ENCODE assay signal across 8 cellular contexts in the genomic region with DNA sequence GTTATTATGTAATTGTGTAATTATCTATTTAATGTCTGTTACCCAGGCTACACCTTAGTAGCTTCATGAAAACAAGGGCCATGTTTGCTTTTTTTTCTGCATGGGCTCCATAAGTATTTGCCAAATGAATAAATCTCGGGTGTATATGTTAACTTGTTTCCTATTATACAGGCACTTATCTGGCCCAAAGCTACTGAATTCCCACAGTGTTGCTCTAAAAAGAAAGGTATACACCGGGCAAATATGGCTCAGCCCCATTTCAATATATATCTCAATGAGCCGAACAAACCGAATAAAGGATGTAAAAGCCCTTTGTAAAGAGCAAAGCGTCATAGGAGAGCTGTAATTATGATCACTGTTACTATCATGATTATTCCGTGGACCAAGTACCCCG. TPM values are rescaled to one million over a fixed set of nuclear protein-coding genes. Genes with fewer than 3 reads are reported as not detected.
DNase-seq lines count a peak whose midpoint lies in the region; ATAC-seq, FAIRE-seq and TF ChIP-seq lines count a peak whose summit lies in the region.

No MANE protein-coding gene starts in this region.

- peaks cover 5% of the 10 kb centered on the region for H3K4me1 ChIP-seq in testis

- TF ChIP-seq POLR2A in testis (IDR thresholded peaks at IDR 0.05): no peak

- TF ChIP-seq CTCF in testis (IDR thresholded peaks at IDR 0.05): no peak

- intact Hi-C loops in activated T-helper 1 cell treated with anti-CD3 and anti-CD28 coated beads, Interleukin-12 subunit alpha, Interleukin-12 subunit beta, Interleukin-2, Interleukin-4 antibody, amounts not matched to agents 30 ng/mL and 10 ng/mL and 1 ng/mL, durations not matched to agents 14 hours and 24 hours and 36 hours (cut with micrococcal nuclease): loop anchor here (5.0 to 10.0 kb wide), 4 partner anchors 386 to 1134 kb away; partner anchors contain the start of genes ANTXR2 and ANXA3
- intact Hi-C loops in testis (cut with DNase I; ENCODE audit: low total_unique reads): no loop called here

- peak overlapping the region; percentile 77 for H3K27ac Mint-ChIP-seq in activated naive CD4-positive, alpha-beta T cell treated with anti-CD3 and anti-CD28 coated beads, Interleukin-2, amount 50 U/mL, for 24 hours
- peak overlapping the region; percentile 88 for H3K27ac Mint-ChIP-seq in activated T-helper 1 cell treated with anti-CD3 and anti-CD28 coated beads, Interleukin-12 subunit alpha, Interleukin-12 subunit beta, Interleukin-2, Interleukin-4 antibody, amounts not matched to agents 30 ng/mL and 10 ng/mL and 1 ng/mL, durations not matched to agents 14 hours and 24 hours and 36 hours

- no peaks in the 10 kb centered on the region for H3K36me3 ChIP-seq in testis (ENCODE audit: low read depth, missing control alignments)

- H3K4me1 Mint-ChIP-seq in activated naive CD4-positive, alpha-beta T cell treated with anti-CD3 and anti-CD28 coated beads, Interleukin-2, amount 50 U/mL, for 24 hours: peaks cover 47% of the 10 kb centered on the region
- peaks cover 46% of the 10 kb centered on the region for H3K4me1 Mint-ChIP-seq in activated T-helper 1 cell treated with anti-CD3 and anti-CD28 coated beads, Interleukin-12 subunit alpha, Interleukin-12 subunit beta, Interleukin-2, Interleukin-4 antibody, amounts not matched to agents 30 ng/mL and 10 ng/mL and 1 ng/mL, durations not matched to agents 14 hours and 24 hours and 36 hours (ENCODE audit: low read depth)

- ATAC-seq in HG03520 (IDR thresholded peaks at IDR 0.05; ENCODE audit: unreplicated experiment) (no peak), GM18867 (IDR thresholded peaks at IDR 0.05; ENCODE audit: unreplicated experiment) (no peak)

- H3K4me3 ChIP-seq in testis: peak overlapping the region; percentile 91 to 94

- peak overlapping the region; percentile 83 to 84 for H3K27ac ChIP-seq in testis

- DNase-seq in activated naive CD4-positive, alpha-beta T cell treated with Interleukin-2 at 50 U/mL for 16 hours: no peak
- no peak for DNase-seq in activated T-helper 1 cell treated with anti-CD3 and anti-CD28 coated beads, Interleukin-12 subunit alpha, Interleukin-12 subunit beta, Interleukin-2, Interleukin-4 antibody, amounts not matched to agents 30 ng/mL and 10 ng/mL and 1 ng/mL, durations not matched to agents 14 hours and 24 hours and 36 hours (ENCODE audit: low spot score)
- no peak for DNase-seq in testis
- DNase-seq in iPS-NIHi7 (ENCODE audit: extremely low spot score): no peak

- no peaks in the 10 kb centered on the region for H3K9me3 Mint-ChIP-seq in activated naive CD4-positive, alpha-beta T cell treated with anti-CD3 and anti-CD28 coated beads, Interleukin-2, amount 50 U/mL, for 24 hours
- no peaks in the 10 kb centered on the region for H3K9me3 Mint-ChIP-seq in activated T-helper 1 cell treated with anti-CD3 and anti-CD28 coated beads, Interleukin-12 subunit alpha, Interleukin-12 subunit beta, Interleukin-2, Interleukin-4 antibody, amounts not matched to agents 30 ng/mL and 10 ng/mL and 1 ng/mL, durations not matched to agents 14 hours and 24 hours and 36 hours

- 4 to 5% methylated on average over 7 of the region's 7 CpGs for WGBS in testis, 2 donors

- H3K27me3 ChIP-seq in testis: no peaks in the 10 kb centered on the region

- peak overlapping the region; percentile 97 for H3K4me3 Mint-ChIP-seq in activated naive CD4-positive, alpha-beta T cell treated with anti-CD3 and anti-CD28 coated beads, Interleukin-2, amount 50 U/mL, for 24 hours
- peak overlapping the region; percentile 97 for H3K4me3 Mint-ChIP-seq in activated T-helper 1 cell treated with anti-CD3 and anti-CD28 coated beads, Interleukin-12 subunit alpha, Interleukin-12 subunit beta, Interleukin-2, Interleukin-4 antibody, amounts not matched to agents 30 ng/mL and 10 ng/mL and 1 ng/mL, durations not matched to agents 14 hours and 24 hours and 36 hours

- peaks cover 3% of the 10 kb centered on the region for H3K27me3 Mint-ChIP-seq in activated naive CD4-positive, alpha-beta T cell treated with anti-CD3 and anti-CD28 coated beads, Interleukin-2, amount 50 U/mL, for 24 hours
- H3K27me3 Mint-ChIP-seq in activated T-helper 1 cell treated with anti-CD3 and anti-CD28 coated beads, Interleukin-12 subunit alpha, Interleukin-12 subunit beta, Interleukin-2, Interleukin-4 antibody, amounts not matched to agents 30 ng/mL and 10 ng/mL and 1 ng/mL, durations not matched to agents 14 hours and 24 hours and 36 hours (ENCODE audit: insufficient read depth): peaks cover 11% of the 10 kb centered on the region

- FAIRE-seq in islet of Langerhans (lab: Jason Lieb, UNC): peak; percentile 53

- no peaks in the 10 kb centered on the region for H3K9me3 ChIP-seq in testis

- H3K36me3 Mint-ChIP-seq in activated naive CD4-positive, alpha-beta T cell treated with anti-CD3 and anti-CD28 coated beads, Interleukin-2, amount 50 U/mL, for 24 hours: peaks cover 5% of the 10 kb centered on the region
- peaks cover 13% of the 10 kb centered on the region for H3K36me3 Mint-ChIP-seq in activated T-helper 1 cell treated with anti-CD3 and anti-CD28 coated beads, Interleukin-12 subunit alpha, Interleukin-12 subunit beta, Interleukin-2, Interleukin-4 antibody, amounts not matched to agents 30 ng/mL and 10 ng/mL and 1 ng/mL, durations not matched to agents 14 hours and 24 hours and 36 hours (ENCODE audit: low read depth)

RNA-seq across cellular contexts. Expression of gene PAQR3, which starts 0.8 kb away (rescaled TPM):
- total RNA-seq in activated T-helper 1 cell treated with anti-CD3 and anti-CD28 coated beads, Interleukin-12 subunit alpha, Interleukin-12 subunit beta, Interleukin-2, Interleukin-4 antibody, amounts not matched to agents 30 ng/mL and 10 ng/mL and 1 ng/mL, durations not matched to agents 14 hours and 24 hours and 36 hours: 19.6 and 19.8 TPM in 2 replicates
- 10 to 100 TPM; 53.8 to 76.6 TPM for total RNA-seq in testis
- 65.5 TPM for polyA plus RNA-seq in testis (ENCODE audit: insufficient read depth, low read depth, low replicate concordance)
